In genomic region chr1:234175363-234175762, GRCh38 we compare ENCODE assay signal across 32 cellular contexts.
"Had no signal": no experiment of that assay in that cellular context is flagged by ENCODE, and none has a peak within 500 bp of the region (broad histone marks: within the 10 kb centered on the region; RNA-seq: fewer than 3 reads in every experiment).

No MANE protein-coding gene starts in this region.

- H3K27ac Mint-ChIP-seq: activated CD4-positive, alpha-beta T cell treated with anti-CD3 and anti-CD28 coated beads for 36 hours; activated CD4-positive, alpha-beta T cell treated with anti-CD3 and anti-CD28 coated beads, Interleukin-2, amount 10 ng/mL, durations not matched to agents 7 days and 5 days; activated CD8-positive, alpha-beta T cell treated with anti-CD3 and anti-CD28 coated beads, Interleukin-2, amount 10 ng/mL, durations not matched to agents 7 days and 5 days; activated naive CD4-positive, alpha-beta T cell treated with anti-CD3 and anti-CD28 coated beads, Interleukin-2, amount 50 U/mL, for 72 hours; activated T-helper 1 cell treated with anti-CD3 and anti-CD28 coated beads, Interleukin-12 subunit alpha, Interleukin-12 subunit beta, Interleukin-2, Interleukin-4 antibody, amounts not matched to agents 30 ng/mL and 10 ng/mL and 1 ng/mL, durations not matched to agents 14 hours and 24 hours and 36 hours; T-helper 1 cell treated with Interleukin-12 subunit alpha and Interleukin-12 subunit beta and Interleukin-4 antibody, amounts not matched to agents 30 μg/mL and 1 μg/mL, for 36 hours; T-helper 2 cell treated with Interferon-gamma antibody and Interleukin-4, amounts not matched to agents 5 μg/mL and 100 μg/mL, for 36 hours; WTC11 had no signal

- ATAC-seq: activated CD4-positive, alpha-beta T cell treated with anti-CD3 and anti-CD28 coated beads for 36 hours; activated CD4-positive, CD25-positive, alpha-beta regulatory T cell treated with anti-CD3 and anti-CD28 coated beads, Interleukin-2, amount 50 U/mL, for 24 hours; activated CD8-positive, alpha-beta T cell treated with anti-CD3 and anti-CD28 coated beads, Interleukin-2, amount 10 ng/mL, durations not matched to agents 7 days and 5 days; activated naive CD4-positive, alpha-beta T cell treated with anti-CD3 and anti-CD28 coated beads, Interleukin-2, amount 50 U/mL, for 72 hours; activated T-cell treated with anti-CD3 and anti-CD28 coated beads, Interleukin-2, amount 50 U/mL, for 4 hours; body of pancreas; PC-3; WTC11 had no signal

- H3K9me3 ChIP-seq: adrenal gland, body of pancreas, breast epithelium, Peyer's patch, SJSA1, SK-N-SH had no signal

- H3K27ac ChIP-seq: adrenal gland, body of pancreas, breast epithelium, Peyer's patch, SJSA1 had no signal

- H3K36me3 ChIP-seq: adrenal gland, breast epithelium, Peyer's patch, SJSA1 had no signal

- DNase-seq: activated CD4-positive, alpha-beta T cell treated with anti-CD3 and anti-CD28 coated beads for 36 hours; activated CD4-positive, alpha-beta T cell treated with anti-CD3 and anti-CD28 coated beads, Interleukin-2, amount 10 ng/mL, durations not matched to agents 7 days and 5 days; activated CD4-positive, alpha-beta T cell treated with anti-CD3 and anti-CD28 coated beads, Interleukin-2, amount 50 U/mL, for 48 hours; activated CD8-positive, alpha-beta T cell treated with anti-CD3 and anti-CD28 coated beads, Interleukin-2, amount 10 ng/mL, durations not matched to agents 7 days and 5 days; activated gamma-delta T cell treated with Interleukin-2 at 50 U/mL for 16 hours; activated naive CD4-positive, alpha-beta T cell treated with anti-CD3 and anti-CD28 coated beads for 36 hours; activated T-cell treated with anti-CD3 and anti-CD28 coated beads, Interleukin-2, amount 50 U/mL, for 4 hours; adrenal gland; body of pancreas; NCI-H1105; NCI-H1417 treated with DMSO at 0.1 percent for 48 hours; NCI-H2029; NCI-H345; NCI-H510A; NCI-H526; NCI-H748 treated with DMSO at 0.1 percent for 48 hours; NK-92 treated with Interleukin-12 subunit alpha and Interleukin-12 subunit beta, amount 100 ng/mL, for 24 hours; PC-3; Peyer's patch; RPMI8226; SHP77 treated with DMSO at 0.1 percent for 48 hours; SK-N-SH had no signal

- H3K4me3 Mint-ChIP-seq: activated CD4-positive, alpha-beta T cell treated with anti-CD3 and anti-CD28 coated beads for 36 hours; activated CD4-positive, alpha-beta T cell treated with anti-CD3 and anti-CD28 coated beads, Interleukin-2, amount 10 ng/mL, durations not matched to agents 7 days and 5 days; activated CD8-positive, alpha-beta T cell treated with anti-CD3 and anti-CD28 coated beads, Interleukin-2, amount 10 ng/mL, durations not matched to agents 7 days and 5 days; activated naive CD4-positive, alpha-beta T cell treated with anti-CD3 and anti-CD28 coated beads for 36 hours; activated T-cell treated with anti-CD3 and anti-CD28 coated beads, Interleukin-2, amount 50 U/mL, for 4 hours; activated T-helper 1 cell treated with anti-CD3 and anti-CD28 coated beads, Interleukin-12 subunit alpha, Interleukin-12 subunit beta, Interleukin-2, Interleukin-4 antibody, amounts not matched to agents 30 ng/mL and 10 ng/mL and 1 ng/mL, durations not matched to agents 14 hours and 24 hours and 36 hours; T-helper 1 cell treated with Interleukin-12 subunit alpha and Interleukin-12 subunit beta and Interleukin-4 antibody, amounts not matched to agents 30 μg/mL and 1 μg/mL, for 36 hours; T-helper 2 cell treated with Interferon-gamma antibody and Interleukin-4, amounts not matched to agents 5 μg/mL and 100 μg/mL, for 36 hours; WTC11 had no signal

- H3K9ac ChIP-seq: SK-N-SH had no signal

- H3K4me2 ChIP-seq: SK-N-SH had no signal

- FAIRE-seq: astrocyte, TTC549 had no signal

- H3K27me3 ChIP-seq: adrenal gland, body of pancreas, breast epithelium, Peyer's patch had no signal

- H3K4me3 ChIP-seq: adrenal gland, body of pancreas, breast epithelium, Peyer's patch, SJSA1 had no signal

- H3K4me1 ChIP-seq: adrenal gland, body of pancreas, breast epithelium, Peyer's patch, SJSA1 had no signal
